16 cellular contexts compared by ENCODE assay signal in genomic region chr11:126476977-126477376, GRCh38.
A peak's percentile ranks its signal among the peaks of the same experiment; 100 is the strongest.
DNase-seq lines count a peak whose midpoint lies in the region; ATAC-seq and TF ChIP-seq lines count a peak whose summit lies in the region.
"Had no signal": no experiment of that assay in that cellular context is flagged by ENCODE, and none has a peak within 500 bp of the region (broad histone marks: within the 10 kb centered on the region; RNA-seq: fewer than 3 reads in every experiment).

No MANE protein-coding gene starts in this region.

- peaks cover 2% of the 10 kb centered on the region for H3K36me3 Mint-ChIP-seq in effector memory CD8-positive, alpha-beta T cell (ENCODE audit: insufficient read depth)
- H3K36me3 Mint-ChIP-seq: CD14-positive monocyte had no signal

- no peak for TF ChIP-seq CTCF in NB4 (IDR thresholded peaks at IDR 0.05; ENCODE audit: low read depth, low read length)
- TF ChIP-seq CTCF in GM10248 (IDR thresholded peaks at IDR 0.05; ENCODE audit: control extremely low read depth, extremely low read depth, low read depth, missing control alignments), result no peak

- POLR2A ChIA-PET in GM10248 (lab: Yijun Ruan, JAX), result no interaction called here

- CTCF ChIA-PET in GM10248 (lab: Yijun Ruan, JAX), result interaction anchor here (1.0 to 1.3 kb wide), 2 partner anchors 36 to 166 kb away, joined by 4 read pairs; no protein-coding TSS in a partner anchor

- H3K4me3 Mint-ChIP-seq in effector memory CD8-positive, alpha-beta T cell, result peak overlapping the region; percentile 45 to 56
- H3K4me3 Mint-ChIP-seq: CD14-positive monocyte had no signal

- H3K4me3 ChIP-seq in NB4 (ENCODE audit: low read depth, low read length), result no peak overlapping the region
- H3K4me3 ChIP-seq: A549, Peyer's patch had no signal

- no peak for TF ChIP-seq POLR2A in NB4 (IDR thresholded peaks at IDR 0.05; ENCODE audit: extremely low read depth, insufficient read length)

- no peak overlapping the region for H3K27ac Mint-ChIP-seq in effector memory CD8-positive, alpha-beta T cell
- H3K27ac Mint-ChIP-seq: CD14-positive monocyte had no signal

- H3K4me1 Mint-ChIP-seq in effector memory CD8-positive, alpha-beta T cell (ENCODE audit: low read depth in 2 of 2), result peaks cover 14% of the 10 kb centered on the region in 2 donors

- H3K9me3 Mint-ChIP-seq in effector memory CD8-positive, alpha-beta T cell, result no peaks in the 10 kb centered on the region

- ATAC-seq in effector memory CD8-positive, alpha-beta T cell (replicated peaks), result no peak
- ATAC-seq in GM18867 (IDR thresholded peaks at IDR 0.05; ENCODE audit: unreplicated experiment), result no peak
- ATAC-seq: A549, HepG2, Right ventricle myocardium inferior had no signal

- H3K27me3 Mint-ChIP-seq in effector memory CD8-positive, alpha-beta T cell, result peaks cover 0 to 15% of the 10 kb centered on the region in 2 donors

- DNase-seq in NCI-H82 (lab: John Stamatoyannopoulos, UW) (peak; percentile 52), NCI-H82 treated with DMSO at 0.1 percent for 48 hours (lab: John Stamatoyannopoulos, UW; ENCODE audit: unreplicated experiment) (no peak), NB4 (ENCODE audit: low read depth) (peak; percentile 22), GM10248 (ENCODE audit: extremely low spot score) (no peak), OCI-M2 (lab: John Stamatoyannopoulos, UW; ENCODE audit: unreplicated experiment) (no peak)
- DNase-seq in effector memory CD8-positive, alpha-beta T cell, result no peak
- DNase-seq: Caco-2, DMS153, NCI-H226, NCI-H774, Peyer's patch had no signal

Comparison
In these comparisons a context has a peak if more than half of its experiments do, and no peak if none do; other contexts are left out.
1. DNase-seq: peak in NCI-H82 (single experiment) and NB4 (single experiment); none in NCI-H82 treated with DMSO at 0.1 percent for 48 hours (single experiment), effector memory CD8-positive, alpha-beta T cell (0 of 3), GM10248 (single experiment) and OCI-M2 (single experiment).